ENCODE assay signal across 30 cellular contexts in genomic region chr16:77592021-77592420, GRCh38.
"Had no signal": no experiment of that assay in that cellular context is flagged by ENCODE, and none has a peak within 500 bp of the region (broad histone marks: within the 10 kb centered on the region; RNA-seq: fewer than 3 reads in every experiment).

No MANE protein-coding gene starts in this region.

- H3K4me3 ChIP-seq: neural progenitor cell, ovary, psoas muscle, stomach, suprapubic skin, testis, tibial artery, transverse colon, upper lobe of left lung, vagina had no signal

- H3K9me3 ChIP-seq: ovary, psoas muscle, stomach, suprapubic skin, testis, tibial artery, transverse colon, upper lobe of left lung, vagina had no signal

- H3K27me3 ChIP-seq: neural progenitor cell, ovary, suprapubic skin, testis, transverse colon, upper lobe of left lung, vagina had no signal

- H3K4me2 ChIP-seq: neural progenitor cell had no signal

- H3K9ac ChIP-seq: neural progenitor cell, parathyroid adenoma had no signal

- H3K4me1 ChIP-seq: neural progenitor cell, parathyroid adenoma, psoas muscle, stomach, testis, tibial artery, transverse colon, vagina had no signal

- H2AFZ ChIP-seq: neural progenitor cell, parathyroid adenoma had no signal

- DNase-seq: naive thymus-derived CD4-positive, alpha-beta T cell; natural killer cell; occipital lobe; ovary; posterior cingulate gyrus; psoas muscle; right cardiac atrium; small intestine; stimulated activated CD4-positive, alpha-beta T cell treated with anti-CD3 and anti-CD28 coated beads, Interleukin-15, amount 100 ng/mL, for 24 hours; stimulated activated CD4-positive, alpha-beta T cell treated with anti-CD3 and anti-CD28 coated beads, Interleukin-2, amount 100 ng/mL, for 24 hours; stimulated activated CD4-positive, alpha-beta T cell treated with anti-CD3 and anti-CD28 coated beads, Interleukin-2, amount 100 ng/mL, for 48 hours; stimulated activated CD4-positive, alpha-beta T cell treated with anti-CD3 and anti-CD28 coated beads, Interleukin-4, amount 100 ng/mL, for 24 hours; stimulated activated naive B cell treated with anti-CD40 and anti-IgM and Interleukin-4, amounts not matched to agents 10 μg/mL and 1 μg/mL and 100 μg/mL, for 72 hours; stimulated activated naive CD4-positive, alpha-beta T cell treated with Interleukin-2 at 50 U/mL for 16 hours; stomach; substantia nigra; testis; tibial artery; transverse colon; upper lobe of left lung had no signal

- ATAC-seq: naive thymus-derived CD4-positive, alpha-beta T cell; natural killer cell; psoas muscle; right cardiac atrium; sciatic nerve; stimulated activated effector memory CD8-positive, alpha-beta T cell treated with anti-CD3 and anti-CD28 coated beads, Interleukin-12 subunit alpha, Interleukin-12 subunit beta, amount 100 ng/mL, for 72 hours; stimulated activated naive B cell treated with anti-CD40 and anti-IgM and Interleukin-4, amounts not matched to agents 10 μg/mL and 1 μg/mL and 100 μg/mL, for 72 hours had no signal

- H3K27ac ChIP-seq: neural progenitor cell, ovary, parathyroid adenoma, psoas muscle, stomach, suprapubic skin, testis, tibial artery, transverse colon, upper lobe of left lung, vagina had no signal

- H3K36me3 Mint-ChIP-seq: naive thymus-derived CD4-positive, alpha-beta T cell; natural killer cell; neural progenitor cell; stimulated activated effector memory CD8-positive, alpha-beta T cell treated with anti-CD3 and anti-CD28 coated beads, Interleukin-12 subunit alpha, Interleukin-12 subunit beta, amount 100 ng/mL, for 72 hours; stimulated activated naive B cell treated with anti-CD40 and anti-IgM and Interleukin-4, amounts not matched to agents 10 μg/mL and 1 μg/mL and 100 μg/mL, for 72 hours had no signal

- H3K36me3 ChIP-seq: neural progenitor cell, ovary, stomach, suprapubic skin, tibial artery, transverse colon, upper lobe of left lung, vagina had no signal

- H3K9me3 Mint-ChIP-seq: naive thymus-derived CD4-positive, alpha-beta T cell; natural killer cell; neural progenitor cell; stimulated activated effector memory CD8-positive, alpha-beta T cell treated with anti-CD3 and anti-CD28 coated beads, Interleukin-12 subunit alpha, Interleukin-12 subunit beta, amount 100 ng/mL, for 72 hours; stimulated activated naive CD8-positive, alpha-beta T cell treated with anti-CD3 and anti-CD28 coated beads, Interleukin-15, Interleukin-2, amounts not matched to agents 100 ng/mL and 50 ng/mL, for 24 hours had no signal

- H3K79me2 ChIP-seq: parathyroid adenoma had no signal

- H3K4me1 Mint-ChIP-seq: naive thymus-derived CD4-positive, alpha-beta T cell; natural killer cell; stimulated activated effector memory CD8-positive, alpha-beta T cell treated with anti-CD3 and anti-CD28 coated beads, Interleukin-12 subunit alpha, Interleukin-12 subunit beta, amount 100 ng/mL, for 72 hours; stimulated activated naive B cell treated with anti-CD40 and anti-IgM and Interleukin-4, amounts not matched to agents 10 μg/mL and 1 μg/mL and 100 μg/mL, for 72 hours had no signal

- FAIRE-seq: small intestine, urothelium cell line had no signal

- H3K27ac Mint-ChIP-seq: naive thymus-derived CD4-positive, alpha-beta T cell; natural killer cell; nephron; neural progenitor cell; progenitor cell of endocrine pancreas; stimulated activated effector memory CD8-positive, alpha-beta T cell treated with anti-CD3 and anti-CD28 coated beads, Interleukin-12 subunit alpha, Interleukin-12 subunit beta, amount 100 ng/mL, for 72 hours; stimulated activated naive B cell treated with anti-CD40 and anti-IgM and Interleukin-4, amounts not matched to agents 10 μg/mL and 1 μg/mL and 100 μg/mL, for 72 hours; stimulated activated naive CD8-positive, alpha-beta T cell treated with anti-CD3 and anti-CD28 coated beads, Interleukin-15, Interleukin-2, amounts not matched to agents 100 ng/mL and 50 ng/mL, for 24 hours had no signal

- H3K27me3 Mint-ChIP-seq: progenitor cell of endocrine pancreas had no signal

- H3K4me3 Mint-ChIP-seq: naive thymus-derived CD4-positive, alpha-beta T cell; natural killer cell; nephron; neural progenitor cell; stimulated activated effector memory CD8-positive, alpha-beta T cell treated with anti-CD3 and anti-CD28 coated beads, Interleukin-12 subunit alpha, Interleukin-12 subunit beta, amount 100 ng/mL, for 72 hours; stimulated activated naive B cell treated with anti-CD40 and anti-IgM and Interleukin-4, amounts not matched to agents 10 μg/mL and 1 μg/mL and 100 μg/mL, for 72 hours; stimulated activated naive CD8-positive, alpha-beta T cell treated with anti-CD3 and anti-CD28 coated beads, Interleukin-15, Interleukin-2, amounts not matched to agents 100 ng/mL and 50 ng/mL, for 24 hours had no signal
